ENCODE assay signal across 14 cellular contexts in the genomic region with DNA sequence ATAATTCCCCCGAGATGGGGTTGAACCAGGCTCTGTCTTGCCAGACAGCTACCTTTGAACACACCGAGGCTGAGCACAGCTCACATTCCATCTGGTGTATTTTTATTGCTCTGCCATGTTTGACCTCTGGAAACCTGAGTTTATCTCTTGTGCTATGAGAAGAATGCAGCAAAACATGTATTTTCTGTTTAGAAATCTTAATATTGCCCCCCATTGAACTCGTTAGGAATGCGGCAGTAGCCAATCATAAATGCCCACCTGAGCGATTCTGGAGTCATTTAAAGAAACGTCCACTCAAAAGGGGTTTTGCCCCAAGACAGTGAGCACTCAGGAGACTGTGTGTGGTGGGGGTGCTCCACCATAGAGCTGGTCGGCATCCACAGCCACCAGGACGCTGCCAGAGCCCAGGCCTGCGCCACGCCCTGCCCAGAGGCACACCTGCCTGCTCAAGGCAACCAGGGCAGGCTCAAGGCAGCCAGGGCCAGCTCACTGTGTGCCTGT. TPM values are rescaled to one million over a fixed set of nuclear protein-coding genes. Genes with fewer than 3 reads are reported as not detected.
DNase-seq lines count a peak whose midpoint lies in the region; ATAC-seq and TF ChIP-seq lines count a peak whose summit lies in the region.
"Had no signal": no experiment of that assay in that cellular context is flagged by ENCODE, and none has a peak within 500 bp of the region (broad histone marks: within the 10 kb centered on the region; RNA-seq: fewer than 3 reads in every experiment).

No MANE protein-coding gene starts in this region.

- no TSS peak for BruUV-seq in Caco-2 (replicated peaks; lab: Mats Ljungman, UMichigan)

- H3K9me3 Mint-ChIP-seq in Caco-2 (ENCODE audit: unreplicated experiment): no peaks in the 10 kb centered on the region

- peaks cover 7% of the 10 kb centered on the region for H3K4me1 Mint-ChIP-seq in Caco-2 (ENCODE audit: low read depth, unreplicated experiment)

- H3K27ac Mint-ChIP-seq in Caco-2 (ENCODE audit: unreplicated experiment): peak overlapping the region; percentile 99

- intact Hi-C loops in Caco-2 (cut with micrococcal nuclease; ENCODE audit: unreplicated experiment): loop anchor here (1.0 kb wide), 2 partner anchors 10 to 17 kb away; no protein-coding TSS in a partner anchor

- ATAC-seq in foreskin keratinocyte (peak; percentile 43), HG02852 (IDR thresholded peaks at IDR 0.05; ENCODE audit: unreplicated experiment) (no peak)

- H3K27me3 ChIP-seq in Caco-2 (replicated peaks; ENCODE audit: control insufficient read depth, insufficient read depth, low read length) (no peaks in the 10 kb centered on the region), foreskin keratinocyte (no peaks in the 10 kb centered on the region), osteoblast (ENCODE audit: insufficient read depth, low read length) (no peaks in the 10 kb centered on the region)

- DNase-seq in Caco-2: peak; percentile 80 to 92
- peak; percentile 46 for DNase-seq in RWPE1 (ENCODE audit: low spot score)
- no peak for DNase-seq in foreskin keratinocyte
- peak; percentile 18 for DNase-seq in osteoblast (ENCODE audit: insufficient read length, low spot score, missing footprints)
- no peak for DNase-seq in NCI-H446 (lab: John Stamatoyannopoulos, UW)
- DNase-seq in foreskin fibroblast: no peak
- DNase-seq in HUDEP-2 (lab: John Stamatoyannopoulos, UW; ENCODE audit: unreplicated experiment in 76 of 76): no peak
- DNase-seq: amygdala; C1 segment of cervical spinal cord; effector CD8-positive, alpha-beta T cell; NCI-H2107; stimulated activated CD4-positive, alpha-beta T cell treated with anti-CD3 and anti-CD28 coated beads, Interleukin-1b, Interleukin-23, amount 100 ng/mL, for 48 hours; stimulated activated naive CD4-positive, alpha-beta T cell had no signal

- no peaks in the 10 kb centered on the region for H4K20me1 ChIP-seq in osteoblast (ENCODE audit: insufficient read depth, low read length)

- CTCF ChIA-PET in Caco-2 (lab: Charles Lee): interaction anchor here (0.7 kb wide), 1 partner anchor 18 kb away, joined by 3 read pairs; no protein-coding TSS in a partner anchor
- CTCF ChIA-PET in RWPE1 (lab: Yijun Ruan, JAX): interaction anchor here (0.7 to 1.5 kb wide), 4 partner anchors 13 to 1914 kb away, joined by 3 to 5 read pairs (median 5); no protein-coding TSS in a partner anchor

- H3K27ac ChIP-seq in RWPE1: no peak overlapping the region
- no peak overlapping the region for H3K27ac ChIP-seq in foreskin keratinocyte
- no peak overlapping the region for H3K27ac ChIP-seq in osteoblast (ENCODE audit: low read depth, low read length)

- POLR2A ChIA-PET in Caco-2 (lab: Charles Lee): interaction anchor here (0.5 to 1.0 kb wide), 3 partner anchors 10 to 48 kb away, joined by 3 to 4 read pairs (median 3); no protein-coding TSS in a partner anchor
- POLR2A ChIA-PET in RWPE1 (lab: Yijun Ruan, JAX; ENCODE audit: low non-redundant PET): no interaction called here

- H3K4me1 ChIP-seq in Caco-2 (peaks cover 47% of the 10 kb centered on the region), foreskin keratinocyte (no peaks in the 10 kb centered on the region), osteoblast (ENCODE audit: insufficient read depth, low read length) (no peaks in the 10 kb centered on the region)

- H3K4me2 ChIP-seq in osteoblast (ENCODE audit: insufficient read depth, low read length): no peak overlapping the region

- H2AFZ ChIP-seq in osteoblast (ENCODE audit: low read length): no peak overlapping the region

- H3K4me3 ChIP-seq in Caco-2 (ENCODE audit: low read depth, low read length) (peak overlapping the region; percentile 22), osteoblast (ENCODE audit: insufficient read depth, low read length) (no peak overlapping the region), foreskin fibroblast (ENCODE audit: low read depth in 1 of 2, low read length in 2 of 2) (no peak overlapping the region)

- peak overlapping the region; percentile 78 for H3K4me3 Mint-ChIP-seq in Caco-2 (ENCODE audit: unreplicated experiment)

- H3K36me3 ChIP-seq in Caco-2 (ENCODE audit: control insufficient read depth, insufficient read depth, low read length) (no peaks in the 10 kb centered on the region; the same call in none of the 2 replicates), osteoblast (ENCODE audit: insufficient read depth, low read length) (no peaks in the 10 kb centered on the region)

- no peaks in the 10 kb centered on the region for H3K27me3 Mint-ChIP-seq in Caco-2 (ENCODE audit: insufficient read depth, unreplicated experiment)

- H3K36me3 Mint-ChIP-seq in Caco-2 (ENCODE audit: insufficient read depth, unreplicated experiment): peaks cover 51% of the 10 kb centered on the region

- TF ChIP-seq CTCF in Caco-2 (IDR thresholded peaks at IDR 0.05; ENCODE audit: insufficient read depth in 1 of 2, low read depth in 1 of 2, low read length in 1 of 2, severe bottlenecking in 1 of 2, unreplicated experiment in 1 of 2) (no peak), RWPE1 (conservative IDR thresholded peaks at IDR 0.05; ENCODE audit: low read depth) (no peak), foreskin keratinocyte (conservative IDR thresholded peaks at IDR 0.05) (no peak), osteoblast (IDR thresholded peaks at IDR 0.05; ENCODE audit: extremely low read depth, low read depth, low read length) (no peak), foreskin fibroblast (IDR thresholded peaks at IDR 0.05; ENCODE audit: low read depth, low read length) (no peak)

- H3K9me3 ChIP-seq in Caco-2 (peaks cover 13% of the 10 kb centered on the region), osteoblast (ENCODE audit: low read depth, low read length) (no peaks in the 10 kb centered on the region)

- no peaks in the 10 kb centered on the region for H3K79me2 ChIP-seq in osteoblast (ENCODE audit: insufficient read depth, low read length)

RNA-seq across cellular contexts. Expression of a gene that starts 26.9 kb away (rescaled TPM):
- 25.7 and 26.6 TPM in 2 replicates for total RNA-seq in Caco-2 (2022)
- total RNA-seq in foreskin keratinocyte: 0.11 and 0.20 TPM in 2 replicates
- polyA plus RNA-seq in foreskin keratinocyte: 0.08 and 0.13 TPM in 2 replicates
- total RNA-seq in osteoblast: under 0.01 TPM in 1 of 2 replicates, not detected in the other

Comparison
In these comparisons a context has a peak if more than half of its experiments do, and no peak if none do; other contexts are left out.
1. DNase-seq: peak in Caco-2 (2 of 2), RWPE1 (single experiment) and osteoblast (single experiment); none in foreskin keratinocyte (0 of 2), NCI-H446 (0 of 2), foreskin fibroblast (0 of 2) and HUDEP-2 (0 of 76).
2. RNA of a gene that starts 26.9 kb away (total RNA-seq): 25.7 to 26.6 TPM in Caco-2; 0.11 to 0.20 TPM in foreskin keratinocyte and under 0.01 TPM in osteoblast; every median in the first group is over 10 times any median in the second.